In the genomic region with DNA sequence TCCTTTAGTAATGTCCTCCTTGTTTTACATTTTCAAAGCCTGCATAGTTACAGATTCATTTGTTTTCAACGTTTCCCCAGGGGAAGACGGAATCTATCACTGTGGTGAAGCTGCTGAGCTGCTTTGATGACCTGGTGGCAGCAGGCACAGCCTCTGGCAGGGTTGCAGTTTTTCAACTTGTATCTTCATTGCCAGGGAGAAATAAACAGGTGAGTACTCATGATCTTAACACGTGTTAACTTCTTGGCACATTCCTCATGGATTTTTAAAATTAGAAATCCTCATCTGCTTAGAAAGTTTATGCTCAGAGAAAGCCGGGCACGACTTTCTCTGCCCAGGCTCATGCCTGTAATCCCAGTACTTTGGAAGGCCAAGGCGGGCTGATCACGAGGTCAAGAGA, we compare ENCODE assay signal across 17 cellular contexts.
"Had no signal": no experiment of that assay in that cellular context is flagged by ENCODE, and none has a peak within 500 bp of the region (broad histone marks: within the 10 kb centered on the region; RNA-seq: fewer than 3 reads in every experiment).

No MANE protein-coding gene starts in this region.

- H3K4me3 ChIP-seq: colonic mucosa, right lobe of liver, SK-N-MC, spleen had no signal

- FAIRE-seq: frontal cortex, keratinocyte had no signal

- ATAC-seq: activated CD4-positive, CD25-positive, alpha-beta regulatory T cell treated with anti-CD3 and anti-CD28 coated beads, Interleukin-2, amount 50 U/mL, for 24 hours; activated T-helper 17 cell treated with anti-CD3 and anti-CD28 coated beads, Interleukin-2, amount 50 U/mL, for 72 hours; natural killer cell; right lobe of liver had no signal

- H3K27me3 Mint-ChIP-seq: activated T-helper 17 cell treated with anti-CD3 and anti-CD28 coated beads, Interleukin-2, amount 50 U/mL, for 72 hours; stimulated activated naive CD8-positive, alpha-beta T cell treated with anti-CD3 and anti-CD28 coated beads, Interleukin-15, Interleukin-2, amounts not matched to agents 100 ng/mL and 50 ng/mL, for 24 hours had no signal

- H3K27ac Mint-ChIP-seq: activated T-helper 17 cell treated with anti-CD3 and anti-CD28 coated beads, Interleukin-2, amount 50 U/mL, for 72 hours; natural killer cell; stimulated activated naive CD8-positive, alpha-beta T cell treated with anti-CD3 and anti-CD28 coated beads, Interleukin-15, Interleukin-2, amounts not matched to agents 100 ng/mL and 50 ng/mL, for 24 hours had no signal

- H3K36me3 ChIP-seq: colonic mucosa had no signal

- H3K27ac ChIP-seq: colonic mucosa, right lobe of liver, SK-N-MC, spleen had no signal

- DNase-seq: activated CD4-positive, alpha-beta T cell treated with anti-CD3 and anti-CD28 coated beads, Interleukin-2, amount 50 U/mL, for 4 hours; activated naive CD4-positive, alpha-beta T cell treated with Interleukin-2 at 50 U/mL for 16 hours; caudate nucleus; colonic mucosa; effector CD4-positive, alpha-beta T cell; mesenchymal stem cell; natural killer cell; right lobe of liver; spleen; T-helper 9 cell had no signal

- H3K9me3 ChIP-seq: neutrophil, right lobe of liver had no signal

- H3K4me3 Mint-ChIP-seq: activated T-helper 17 cell treated with anti-CD3 and anti-CD28 coated beads, Interleukin-2, amount 50 U/mL, for 72 hours; natural killer cell; stimulated activated naive CD8-positive, alpha-beta T cell treated with anti-CD3 and anti-CD28 coated beads, Interleukin-15, Interleukin-2, amounts not matched to agents 100 ng/mL and 50 ng/mL, for 24 hours had no signal

- H3K27me3 ChIP-seq: colonic mucosa, neutrophil, right lobe of liver, spleen had no signal

- H3K4me1 ChIP-seq: colonic mucosa, right lobe of liver, spleen had no signal
